Comparison of ENCODE assay signal across 21 cellular contexts in genomic region chr20:57138198-57138995, GRCh38.
"Had no signal": no experiment of that assay in that cellular context is flagged by ENCODE, and none has a peak within 500 bp of the region (broad histone marks: within the 10 kb centered on the region; RNA-seq: fewer than 3 reads in every experiment).

No MANE protein-coding gene starts in this region.

- H3K9ac ChIP-seq: KMS-11 had no signal

- H3K27ac ChIP-seq: KMS-11, RWPE1 had no signal

- ATAC-seq: Panc1, PC-3, SK-N-SH treated with all-trans-retinoic acid at 6 μM for 48 hours had no signal

- DNase-seq: IMR-90, Kasumi-1, MM.1S, NCI-H1092 treated with DMSO at 0.1 percent for 48 hours, NCI-H1436, NCI-H187, NCI-H2029, NCI-H2081 treated with DMSO at 0.1 percent for 48 hours, NCI-H2171, NCI-H226, NCI-H446, NCI-H510A, NCI-H524 treated with DMSO at 0.1 percent for 48 hours, NCI-H69, NCI-H774, PC-3, SHP77 had no signal

- H3K4me2 ChIP-seq: KMS-11 had no signal
